In the genomic region with DNA sequence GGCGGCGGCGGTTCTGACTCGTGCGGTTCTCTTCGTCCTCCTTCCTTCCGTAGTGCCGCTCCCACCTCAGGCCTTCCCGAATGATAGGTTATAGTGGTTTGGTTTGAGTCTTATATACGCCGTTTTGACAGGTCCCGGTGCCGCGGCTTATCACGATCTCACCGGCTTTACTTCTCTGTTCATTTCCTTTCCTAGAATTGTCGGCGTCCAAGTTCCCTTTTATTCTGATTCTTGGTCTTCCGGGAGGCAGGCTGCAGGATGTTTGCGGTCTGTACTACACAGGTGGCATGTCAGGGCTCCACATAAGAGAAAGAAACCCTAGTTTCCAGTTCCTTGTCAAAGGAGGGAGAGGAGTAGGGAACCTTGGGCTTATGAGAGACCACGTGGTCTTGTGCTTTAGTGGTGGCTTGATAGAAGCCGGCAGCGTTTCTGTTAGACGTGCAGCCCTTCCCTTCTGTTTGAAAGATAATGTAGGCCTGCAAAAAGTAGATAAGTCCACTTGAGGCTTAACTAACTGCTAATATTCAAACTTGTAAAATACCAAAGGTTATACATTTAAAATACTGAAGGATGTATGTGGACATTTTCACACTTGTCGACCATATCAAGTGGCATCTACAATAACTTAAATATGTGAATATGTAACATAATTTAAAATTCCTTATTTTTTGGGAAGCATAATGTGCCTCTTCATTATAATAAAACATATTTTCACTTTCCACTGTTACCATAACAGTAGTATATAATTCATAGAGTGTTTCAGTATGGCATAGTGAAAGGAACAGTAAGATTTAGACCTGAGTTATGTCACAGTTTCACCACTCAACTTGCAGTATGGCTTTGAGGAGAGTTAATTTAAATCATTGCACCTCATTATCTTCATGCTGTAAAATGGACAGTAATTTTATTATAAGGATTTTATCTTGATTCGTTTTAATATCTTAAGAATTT, we compare ENCODE assay signal across 8 cellular contexts. TPM values are rescaled to one million over a fixed set of nuclear protein-coding genes. Genes with fewer than 3 reads are reported as not detected.
DNase-seq lines count a peak whose midpoint lies in the region; ATAC-seq and TF ChIP-seq lines count a peak whose summit lies in the region.

No MANE protein-coding gene starts in this region.

- H3K4me1 Mint-ChIP-seq in activated naive CD8-positive, alpha-beta T cell treated with anti-CD3 and anti-CD28 coated beads, Interleukin-2, amount 50 U/mL, for 24 hours = peaks cover 70% of the 10 kb centered on the region
- peaks cover 2% of the 10 kb centered on the region for H3K4me1 Mint-ChIP-seq in progenitor cell of endocrine pancreas (ENCODE audit: low read depth)

- H3K27ac ChIP-seq in heart right ventricle = peak overlapping the region; percentile 80 to 98 (median 93)

- peaks cover 0 to 81% (median 56%) of the 10 kb centered on the region in 9 donors for H3K4me1 ChIP-seq in heart right ventricle

- no peaks in the 10 kb centered on the region for H3K36me3 ChIP-seq in heart right ventricle

- no peaks in the 10 kb centered on the region for H3K9me3 ChIP-seq in heart right ventricle

- TF ChIP-seq CTCF in heart right ventricle (IDR thresholded peaks at IDR 0.05) = no peak
- TF ChIP-seq CTCF in progenitor cell of endocrine pancreas (IDR thresholded peaks at IDR 0.05; ENCODE audit: unreplicated experiment) = no peak

- H3K4me3 ChIP-seq in heart right ventricle = peak overlapping the region; percentile 72 to 99 (median 92)

- H3K9me3 Mint-ChIP-seq in activated naive CD8-positive, alpha-beta T cell treated with anti-CD3 and anti-CD28 coated beads, Interleukin-2, amount 50 U/mL, for 24 hours = no peaks in the 10 kb centered on the region
- H3K9me3 Mint-ChIP-seq in progenitor cell of endocrine pancreas (ENCODE audit: low read depth) = no peaks in the 10 kb centered on the region

- no peaks in the 10 kb centered on the region for H3K27me3 ChIP-seq in heart right ventricle

- ATAC-seq in GM19468 (IDR thresholded peaks at IDR 0.05; ENCODE audit: extremely low read depth, unreplicated experiment) = peak; percentile 30
- ATAC-seq in HG03575 (IDR thresholded peaks at IDR 0.05; ENCODE audit: extremely low read depth, insufficient number of reproducible peaks, low FRiP score, unreplicated experiment) = peak; percentile 33
- peak; percentile 45 for ATAC-seq in activated naive CD8-positive, alpha-beta T cell treated with anti-CD3 and anti-CD28 coated beads, Interleukin-2, amount 50 U/mL, for 24 hours
- ATAC-seq in heart right ventricle = peak; percentile 18 to 50 (median 38)

- DNase-seq in COR-L47 (lab: John Stamatoyannopoulos, UW) (peak; percentile 5), SIG-M5 (lab: John Stamatoyannopoulos, UW) (peak; percentile 95), heart right ventricle (peak in 1 of 2 donors; percentile 17), progenitor cell of endocrine pancreas (ENCODE audit: low spot score, unreplicated experiment) (no peak), GOT3 (lab: John Stamatoyannopoulos, UW) (no peak)
- peak; percentile 48 for DNase-seq in activated naive CD8-positive, alpha-beta T cell treated with anti-CD3 and anti-CD28 coated beads, Interleukin-2, amount 50 U/mL, for 24 hours

- H3K4me3 Mint-ChIP-seq in activated naive CD8-positive, alpha-beta T cell treated with anti-CD3 and anti-CD28 coated beads, Interleukin-2, amount 50 U/mL, for 24 hours = peak overlapping the region; percentile 100
- peak overlapping the region; percentile 99 for H3K4me3 Mint-ChIP-seq in progenitor cell of endocrine pancreas (ENCODE audit: low read depth)

- peak overlapping the region; percentile 98 for H3K27ac Mint-ChIP-seq in activated naive CD8-positive, alpha-beta T cell treated with anti-CD3 and anti-CD28 coated beads, Interleukin-2, amount 50 U/mL, for 24 hours
- peak overlapping the region; percentile 97 for H3K27ac Mint-ChIP-seq in progenitor cell of endocrine pancreas

- intact Hi-C loops in heart right ventricle (cut with DNase I) = loop anchor here in 5 of 10 donors (5.0 to 10.0 kb wide), 4 partner anchors 74 to 121 kb away; no protein-coding TSS in a partner anchor

- 2% methylated on average over 26 of the region's 26 CpGs for WGBS in heart right ventricle, 2 donors

- H3K36me3 Mint-ChIP-seq in activated naive CD8-positive, alpha-beta T cell treated with anti-CD3 and anti-CD28 coated beads, Interleukin-2, amount 50 U/mL, for 24 hours (ENCODE audit: low read depth) = peaks cover 22% of the 10 kb centered on the region
- no peaks in the 10 kb centered on the region for H3K36me3 Mint-ChIP-seq in progenitor cell of endocrine pancreas (ENCODE audit: insufficient read depth)

- no peaks in the 10 kb centered on the region for H3K27me3 Mint-ChIP-seq in activated naive CD8-positive, alpha-beta T cell treated with anti-CD3 and anti-CD28 coated beads, Interleukin-2, amount 50 U/mL, for 24 hours
- H3K27me3 Mint-ChIP-seq in progenitor cell of endocrine pancreas = no peaks in the 10 kb centered on the region

RNA-seq across cellular contexts. Expression of a gene that starts 0.8 kb away (rescaled TPM):
- total RNA-seq in heart right ventricle = 10 to 100 TPM; 52.5 to 76.0 (median 63.9) TPM
- polyA plus RNA-seq in heart right ventricle = 10 to 100 TPM; 26.7 to 60.0 TPM
- 43.3 and 49.1 TPM in 2 replicates for total RNA-seq in progenitor cell of endocrine pancreas

Comparison
In these comparisons a context has a peak if more than half of its experiments do, and no peak if none do; other contexts are left out.
1. DNase-seq: peak in COR-L47 (single experiment), SIG-M5 (single experiment) and activated naive CD8-positive, alpha-beta T cell treated with anti-CD3 and anti-CD28 coated beads, Interleukin-2, amount 50 U/mL, for 24 hours (single experiment); none in progenitor cell of endocrine pancreas (single experiment) and GOT3 (single experiment).
2. Peak in every context shown above with its lines, with median percentiles within 50 percentile points of each other: ATAC-seq.